Comparison of ENCODE assay signal across 9 cellular contexts in genomic region chr7:97499204-97499603, GRCh38.
A peak's percentile ranks its signal among the peaks of the same experiment; 100 is the strongest.
DNase-seq lines count a peak whose midpoint lies in the region; ATAC-seq, FAIRE-seq and TF ChIP-seq lines count a peak whose summit lies in the region.
"Had no signal": no experiment of that assay in that cellular context is flagged by ENCODE, and none has a peak within 500 bp of the region (broad histone marks: within the 10 kb centered on the region; RNA-seq: fewer than 3 reads in every experiment).

No MANE protein-coding gene starts in this region.

- TF ChIP-seq POLR2A in H1 (IDR thresholded peaks at IDR 0.05; ENCODE audit: control extremely low read depth in 1 of 2, low read depth in 2 of 2, low read length in 2 of 2) (no peak), lower leg skin (IDR thresholded peaks at IDR 0.05) (no peak)

- H3K36me3 ChIP-seq in A673 (ENCODE audit: insufficient read depth, low read length, poor library complexity, severe bottlenecking) (no peaks in the 10 kb centered on the region), H1 (ENCODE audit: control insufficient read depth in 2 of 4, insufficient read depth in 4 of 4, low read length in 3 of 4) (no peaks in the 10 kb centered on the region), parathyroid adenoma (ENCODE audit: control insufficient read depth, insufficient read depth, low read length) (no peaks in the 10 kb centered on the region)

- no TSS peak for BruUV-seq in A673 (replicated peaks; lab: Mats Ljungman, UMichigan)

- no peak overlapping the region for H2BK20ac ChIP-seq in H1 (ENCODE audit: low read length)

- DNase-seq in A673 (ENCODE audit: low spot score) (peak; percentile 42), GM10248 (ENCODE audit: extremely low spot score) (peak; percentile 40), NCI-H82 treated with DMSO at 0.1 percent for 48 hours (lab: John Stamatoyannopoulos, UW; ENCODE audit: unreplicated experiment) (peak; percentile 21), H1 (ENCODE audit: low read depth in 1 of 2, low spot score in 2 of 2) (peak; percentile 27 to 54), lower leg skin (ENCODE audit: low spot score in 2 of 2) (no peak)

- no peak overlapping the region for H3K14ac ChIP-seq in H1 (ENCODE audit: insufficient read length)

- no peak overlapping the region for H2AK5ac ChIP-seq in H1 (ENCODE audit: low read depth, low read length)

- H3K23me2 ChIP-seq in H1 (ENCODE audit: low read depth, low read length): no peaks in the 10 kb centered on the region

- no peak overlapping the region for H2BK5ac ChIP-seq in H1 (ENCODE audit: low read depth, low read length)

- no peak overlapping the region for H2BK15ac ChIP-seq in H1 (ENCODE audit: low read length)

- 61% methylated on average over 1 of the region's 1 CpG; no CpG with 5 or more reads in 1 of the 2 experiments for WGBS in H1 (ENCODE audit: extremely low coverage in 1 of 2, insufficient coverage in 1 of 2, insufficient read length in 1 of 2, insufficient replicate concordance in 2 of 2, low coverage in 1 of 2, low lambda C conversion rate in 2 of 2, missing lambda C conversion rate in 1 of 2), 2 experiments
- 66 to 71% methylated on average over 1 of the region's 1 CpG for WGBS in lower leg skin, 2 donors

- no peak overlapping the region for H4K5ac ChIP-seq in H1 (ENCODE audit: insufficient read length, low read depth, low read length)

- no peak overlapping the region for H3K23ac ChIP-seq in H1 (ENCODE audit: insufficient read length)

- intact Hi-C loops in A673 (cut with micrococcal nuclease; ENCODE audit: unreplicated experiment) (loop anchor here (2.0 kb wide), 1 partner anchor 336 kb away; no protein-coding TSS in a partner anchor), lower leg skin (cut with DNase I; ENCODE audit: low total_unique reads) (no loop called here)

- H3K4ac ChIP-seq in H1 (replicated peaks; ENCODE audit: insufficient read length, low read depth, low read length): no peak overlapping the region

- H3K79me1 ChIP-seq in H1 (ENCODE audit: low read depth, low read length): no peaks in the 10 kb centered on the region

- H2AFZ ChIP-seq in H1 (ENCODE audit: low read length) (no peak overlapping the region), parathyroid adenoma (no peak overlapping the region)

- ATAC-seq in HG02884 (IDR thresholded peaks at IDR 0.05; ENCODE audit: unreplicated experiment) (peak; percentile 77), GM19452 (IDR thresholded peaks at IDR 0.05; ENCODE audit: unreplicated experiment) (no peak)

- H3K4me1 ChIP-seq in A673 (ENCODE audit: insufficient read depth, low read length, poor library complexity, severe bottlenecking) (no peaks in the 10 kb centered on the region), H1 (replicated peaks in 1 of 4; ENCODE audit: control insufficient read depth in 3 of 4, insufficient read depth in 4 of 4, low read length in 3 of 4) (no peaks in the 10 kb centered on the region), parathyroid adenoma (no peaks in the 10 kb centered on the region)

- no peaks in the 10 kb centered on the region for H3K27me3 ChIP-seq in A673 (replicated peaks; ENCODE audit: insufficient read depth, low read depth, low read length, poor library complexity)
- no peaks in the 10 kb centered on the region for H3K27me3 ChIP-seq in H1 (replicated peaks in 1 of 4; ENCODE audit: control insufficient read depth in 3 of 4, extremely low read depth in 1 of 4, insufficient read depth in 3 of 4, low read length in 3 of 4)
- no peaks in the 10 kb centered on the region for H3K27me3 ChIP-seq in parathyroid adenoma (ENCODE audit: control insufficient read depth, insufficient read depth, low read length)

- no peak overlapping the region for H3K18ac ChIP-seq in H1 (ENCODE audit: extremely low read depth, low read length)

- H2BK12ac ChIP-seq in H1 (ENCODE audit: low read depth, low read length): no peak overlapping the region

- H3K56ac ChIP-seq in H1 (replicated peaks; ENCODE audit: insufficient read length, low read depth, low read length): no peak overlapping the region

- no peak overlapping the region for H4K8ac ChIP-seq in H1 (ENCODE audit: extremely low read depth, insufficient read depth, low read length)

- POLR2A ChIA-PET in A673 (lab: Charles Lee; ENCODE audit: low non-redundant PET) (no interaction called here), GM10248 (lab: Yijun Ruan, JAX) (no interaction called here), H1 (lab: Charles Lee; ENCODE audit: partially characterized antibody) (interaction anchor here (0.9 kb wide), 1 partner anchor 233 kb away, joined by 3 read pairs; the partner anchor contains the start of gene TAC1)

- peak; percentile 74 to 81 for TF ChIP-seq RAD21 in H1 (IDR thresholded peaks at IDR 0.05 in 1 of 2, conservative IDR thresholded peaks at IDR 0.05 in 1 of 2; ENCODE audit: low read depth in 2 of 2, low read length in 2 of 2)

- H3K4me2 ChIP-seq in H1 (ENCODE audit: insufficient read depth in 1 of 2, low read depth in 2 of 2, low read length in 2 of 2) (no peak overlapping the region), parathyroid adenoma (ENCODE audit: low read length) (no peak overlapping the region)

- no peak overlapping the region for H4K91ac ChIP-seq in H1 (replicated peaks; ENCODE audit: insufficient read length, low read length)

- H3K27ac ChIP-seq in A673 (ENCODE audit: low read depth, low read length, poor library complexity, severe bottlenecking) (no peak overlapping the region), H1 (ENCODE audit: low read depth, low read length) (no peak overlapping the region), parathyroid adenoma (no peak overlapping the region)

- H3K4me3 ChIP-seq in A673 (ENCODE audit: low read depth, low read length, poor library complexity, severe bottlenecking) (no peak overlapping the region), H1 (ENCODE audit: extremely low read depth in 1 of 4, insufficient read depth in 2 of 4, low read depth in 3 of 4, low read length in 4 of 4) (no peak overlapping the region), parathyroid adenoma (ENCODE audit: low read depth, low read length) (no peak overlapping the region), lower leg skin (ENCODE audit: low read depth, poor library complexity, severe bottlenecking) (no peak overlapping the region)

- H3K79me2 ChIP-seq in H1 (ENCODE audit: control insufficient read depth in 1 of 2, insufficient read depth in 2 of 2, low read length in 2 of 2): no peaks in the 10 kb centered on the region
- no peaks in the 10 kb centered on the region for H3K79me2 ChIP-seq in parathyroid adenoma

- FAIRE-seq in H1 (lab: Jason Lieb, UNC): peak; percentile 82
- FAIRE-seq: endothelial cell of umbilical vein had no signal

- CTCF ChIA-PET in A673 (lab: Charles Lee) (interaction anchor here (0.8 to 1.0 kb wide), 3 partner anchors 320 to 514 kb away, joined by 3 to 8 read pairs (median 4); no protein-coding TSS in a partner anchor), GM10248 (lab: Yijun Ruan, JAX) (interaction anchor here (0.6 to 2.1 kb wide), 23 partner anchors 8 to 515 kb away, joined by 3 to 53 read pairs (median 4); no protein-coding TSS in a partner anchor), H1 (lab: Charles Lee; ENCODE audit: partially characterized antibody) (interaction anchor here (0.6 to 2.0 kb wide), 28 partner anchors 9 to 675 kb away, joined by 3 to 18 read pairs (median 3); partner anchors contain the start of gene SDHAF3)

- H2BK120ac ChIP-seq in H1 (replicated peaks; ENCODE audit: low read depth, low read length): no peak overlapping the region

- H3K9ac ChIP-seq in H1 (replicated peaks in 1 of 4; ENCODE audit: extremely low read depth in 1 of 4, low read depth in 3 of 4, low read length in 3 of 4) (no peak overlapping the region), parathyroid adenoma (no peak overlapping the region)

- TF ChIP-seq EP300 in H1 (IDR thresholded peaks at IDR 0.05; ENCODE audit: borderline replicate concordance in 1 of 2, low read depth in 2 of 2, low read length in 2 of 2): no peak

- H4K20me1 ChIP-seq in H1 (replicated peaks in 1 of 2; ENCODE audit: control insufficient read depth in 1 of 2, insufficient read depth in 2 of 2, low read length in 2 of 2): no peaks in the 10 kb centered on the region

- TF ChIP-seq CTCF in A673 (conservative IDR thresholded peaks at IDR 0.05; ENCODE audit: low read depth, low read length): peak; percentile 62
- TF ChIP-seq CTCF in GM10248 (IDR thresholded peaks at IDR 0.05; ENCODE audit: control extremely low read depth, extremely low read depth, low read depth, missing control alignments): peak; percentile 41
- TF ChIP-seq CTCF in H1 (IDR thresholded peaks at IDR 0.05; ENCODE audit: control extremely low read depth in 1 of 3, insufficient read depth in 1 of 3, low read depth in 1 of 3, low read length in 3 of 3): peak; percentile 46 to 67 (median 61)
- TF ChIP-seq CTCF in parathyroid adenoma (IDR thresholded peaks at IDR 0.05): peak; percentile 49
- TF ChIP-seq CTCF in lower leg skin (IDR thresholded peaks at IDR 0.05): no peak

- no peaks in the 10 kb centered on the region for H3K9me3 ChIP-seq in A673 (ENCODE audit: low read depth, low read length, poor library complexity, severe bottlenecking)
- H3K9me3 ChIP-seq in H1 (ENCODE audit: insufficient read depth in 2 of 2, low read depth in 1 of 2, low read length in 1 of 2): no peaks in the 10 kb centered on the region
- no peaks in the 10 kb centered on the region for H3K9me3 ChIP-seq in parathyroid adenoma (ENCODE audit: control insufficient read depth, low read length)

TF ChIP-seq in H1, 55 proteins besides CTCF, POLR2A, EP300 and RAD21 (continues in another document):
- TF ChIP-seq TEAD4 (IDR thresholded peaks at IDR 0.05; ENCODE audit: low read depth, low read length) (no peak), RNF2 (IDR thresholded peaks at IDR 0.05; ENCODE audit: borderline replicate concordance, low read depth, low read length, missing control alignments, poor library complexity, severe bottlenecking) (no peak), KDM4A (IDR thresholded peaks at IDR 0.05; ENCODE audit: low read depth, low read length, severe bottlenecking) (no peak), KDM5A (IDR thresholded peaks at IDR 0.05; ENCODE audit: low read length) (no peak), HDAC2 (IDR thresholded peaks at IDR 0.05; ENCODE audit: borderline replicate concordance in 1 of 2, low read depth in 2 of 2, low read length in 2 of 2) (no peak), GABPA (IDR thresholded peaks at IDR 0.05; ENCODE audit: borderline replicate concordance, insufficient read depth, low read length) (no peak), BRCA1 (IDR thresholded peaks at IDR 0.05; ENCODE audit: low read depth, low read length) (no peak), BACH1 (IDR thresholded peaks at IDR 0.05; ENCODE audit: low read length) (no peak), TCF12 (IDR thresholded peaks at IDR 0.05; ENCODE audit: low read depth, low read length) (no peak), SIN3A (conservative IDR thresholded peaks at IDR 0.05 in 1 of 2, IDR thresholded peaks at IDR 0.05 in 1 of 2; ENCODE audit: low read depth in 1 of 2, low read length in 2 of 2) (no peak), NANOG (IDR thresholded peaks at IDR 0.05; ENCODE audit: insufficient read depth, low read depth, low read length, poor library complexity, severe bottlenecking) (no peak), RXRA (IDR thresholded peaks at IDR 0.05; ENCODE audit: insufficient read depth, low read depth, low read length) (no peak), RBBP5 (IDR thresholded peaks at IDR 0.05; ENCODE audit: borderline replicate concordance, low read depth, low read length) (no peak), CREB1 (IDR thresholded peaks at IDR 0.05) (no peak)

Comparison
In these comparisons a context has a peak if more than half of its experiments do, and no peak if none do; other contexts are left out.
1. DNase-seq: peak in A673 (single experiment), GM10248 (single experiment), NCI-H82 treated with DMSO at 0.1 percent for 48 hours (single experiment) and H1 (2 of 2); none in lower leg skin (0 of 2).
2. CTCF ChIP-seq: peak in A673 (single experiment), GM10248 (single experiment), H1 (3 of 3) and parathyroid adenoma (single experiment); none in lower leg skin (0 of 3).